In the genomic region with DNA sequence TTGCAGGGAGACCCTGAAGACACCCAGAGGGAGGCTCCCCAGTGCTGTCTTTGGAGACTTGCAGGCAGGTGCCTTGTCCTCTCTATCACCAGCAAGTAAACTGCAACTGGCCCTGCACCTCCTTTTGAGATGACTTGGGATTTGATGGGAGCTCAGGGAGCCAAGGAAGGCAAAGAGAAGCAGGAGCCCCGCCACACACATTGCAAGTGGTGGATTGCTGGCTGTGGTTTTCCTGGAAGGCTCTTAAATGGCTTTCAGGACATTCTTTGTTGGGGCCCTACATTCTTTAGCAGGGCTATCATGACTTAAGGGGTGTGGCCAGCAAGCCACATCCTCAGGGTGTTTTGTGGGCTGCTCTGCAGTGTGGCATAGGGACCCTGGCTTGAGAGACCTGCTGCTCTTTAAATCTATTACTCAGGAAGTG, we compare ENCODE assay signal across 8 cellular contexts. TPM values are rescaled to one million over a fixed set of nuclear protein-coding genes. Genes with fewer than 3 reads are reported as not detected.
A peak's percentile ranks its signal among the peaks of the same experiment; 100 is the strongest.
DNase-seq lines count a peak whose midpoint lies in the region; ATAC-seq and TF ChIP-seq lines count a peak whose summit lies in the region.

No MANE protein-coding gene starts in this region.

- H3K14ac ChIP-seq in H9 (ENCODE audit: insufficient read depth, low read length), result no peak overlapping the region

- peak; percentile 83 for ATAC-seq in CD8-positive, alpha-beta T cell
- ATAC-seq in stimulated activated effector memory CD8-positive, alpha-beta T cell treated with anti-CD3 and anti-CD28 coated beads, Interleukin-12 subunit alpha, Interleukin-12 subunit beta, amount 100 ng/mL, for 72 hours, result peak; percentile 89
- no peak for ATAC-seq in HG03039 (IDR thresholded peaks at IDR 0.05; ENCODE audit: unreplicated experiment)

- H2BK5ac ChIP-seq in H9 (ENCODE audit: insufficient read length, low read length), result no peak overlapping the region

- peak overlapping the region; percentile 48 for H4K91ac ChIP-seq in H9 (ENCODE audit: insufficient read length, low read depth, low read length)

- no peak overlapping the region for H3T11ph ChIP-seq in H9 (ENCODE audit: low read length)

- no peaks in the 10 kb centered on the region for H3K36me3 ChIP-seq in CD8-positive, alpha-beta T cell (ENCODE audit: insufficient read depth, low read length)
- H3K36me3 ChIP-seq in SJSA1, result no peaks in the 10 kb centered on the region
- no peaks in the 10 kb centered on the region for H3K36me3 ChIP-seq in esophagus muscularis mucosa

- H3K18ac ChIP-seq in H9 (ENCODE audit: insufficient read length, low read depth, low read length), result peak overlapping the region; percentile 31

- no peak for TF ChIP-seq CTCF in CD8-positive, alpha-beta T cell (IDR thresholded peaks at IDR 0.05)
- TF ChIP-seq CTCF in H9 (conservative IDR thresholded peaks at IDR 0.05) (no peak), epithelial cell of esophagus (IDR thresholded peaks at IDR 0.05; ENCODE audit: insufficient read depth, low read depth, low read length, missing control alignments) (no peak), esophagus muscularis mucosa (IDR thresholded peaks at IDR 0.05) (no peak)

- no peak overlapping the region for H3K4ac ChIP-seq in H9 (ENCODE audit: low read depth, low read length)

- no peak overlapping the region for H3K23ac ChIP-seq in H9 (ENCODE audit: insufficient read length, low read depth, low read length)

- no peak overlapping the region for H3K56ac ChIP-seq in H9 (ENCODE audit: insufficient read length, low read depth, low read length)

- no peak overlapping the region for H3K4me2 ChIP-seq in H9 (ENCODE audit: insufficient read depth, insufficient read length, low read length)

- H4K8ac ChIP-seq in H9 (replicated peaks; ENCODE audit: insufficient read length, low read depth, low read length), result no peak overlapping the region

- no peak overlapping the region for H2AK5ac ChIP-seq in H9 (ENCODE audit: insufficient read length, low read length)

- H4K5ac ChIP-seq in H9 (ENCODE audit: insufficient read length, low read depth, low read length), result no peak overlapping the region

- no peak overlapping the region for H3K4me3 ChIP-seq in CD8-positive, alpha-beta T cell (ENCODE audit: low read depth, low read length)
- H3K4me3 ChIP-seq in SJSA1, result no peak overlapping the region
- no peak overlapping the region for H3K4me3 ChIP-seq in epithelial cell of esophagus (ENCODE audit: low read length)
- H3K4me3 ChIP-seq in esophagus muscularis mucosa, result no peak overlapping the region

- WGBS in H9 (ENCODE audit: extremely low coverage, insufficient read length, low lambda C conversion rate), result no CpG with 5 or more reads among the region's 1 CpG
- WGBS in esophagus muscularis mucosa, result 100% methylated on average over 1 of the region's 1 CpG

- H3K9me3 ChIP-seq in CD8-positive, alpha-beta T cell (ENCODE audit: low read length), result no peaks in the 10 kb centered on the region
- H3K9me3 ChIP-seq in H9 (ENCODE audit: control insufficient read depth, low read depth, low read length) (no peaks in the 10 kb centered on the region), SJSA1 (replicated peaks) (no peaks in the 10 kb centered on the region; the same call in 1 of the 2 replicates), esophagus muscularis mucosa (no peaks in the 10 kb centered on the region)

- no peaks in the 10 kb centered on the region for H3K36me3 Mint-ChIP-seq in CD8-positive, alpha-beta T cell
- peaks cover 0 to 14% (median 5%) of the 10 kb centered on the region in 3 experiments; a peak in 3 of 7 replicates for H3K36me3 Mint-ChIP-seq in H9 (ENCODE audit: insufficient read depth in 1 of 3, low read depth in 3 of 3)
- H3K36me3 Mint-ChIP-seq in stimulated activated effector memory CD8-positive, alpha-beta T cell treated with anti-CD3 and anti-CD28 coated beads, Interleukin-12 subunit alpha, Interleukin-12 subunit beta, amount 100 ng/mL, for 72 hours, result no peaks in the 10 kb centered on the region

- intact Hi-C loops in CD8-positive, alpha-beta T cell (cut with DNase I, micrococcal nuclease), result no loop called here
- intact Hi-C loops in esophagus muscularis mucosa (cut with DNase I), result no loop called here

- no peak overlapping the region for H3K9ac ChIP-seq in H9 (ENCODE audit: extremely low read depth, insufficient read length, low read length)

- no peak overlapping the region for H2BK15ac ChIP-seq in H9 (ENCODE audit: low read depth, low read length)

- no peaks in the 10 kb centered on the region for H3K79me1 ChIP-seq in H9 (ENCODE audit: insufficient read depth, low read depth, low read length, poor library complexity, severe bottlenecking)

- peaks cover 27% of the 10 kb centered on the region for H3K4me1 ChIP-seq in CD8-positive, alpha-beta T cell (ENCODE audit: insufficient read depth, low read length)
- H3K4me1 ChIP-seq in H9 (ENCODE audit: insufficient read depth, low read length) (no peaks in the 10 kb centered on the region; the same call in 1 of the 2 replicates), SJSA1 (replicated peaks) (peaks cover 59% of the 10 kb centered on the region), esophagus muscularis mucosa (peaks cover 0 to 18% (median 8%) of the 10 kb centered on the region in 4 donors)

- no peaks in the 10 kb centered on the region for H3K27me3 ChIP-seq in CD8-positive, alpha-beta T cell (ENCODE audit: insufficient read depth, low read length)
- H3K27me3 ChIP-seq in H9 (ENCODE audit: insufficient read depth, low read length) (no peaks in the 10 kb centered on the region), SJSA1 (replicated peaks) (no peaks in the 10 kb centered on the region), esophagus muscularis mucosa (no peaks in the 10 kb centered on the region)

- peak overlapping the region; percentile 35 for H3K4me3 Mint-ChIP-seq in CD8-positive, alpha-beta T cell
- no peak overlapping the region for H3K4me3 Mint-ChIP-seq in H9
- H3K4me3 Mint-ChIP-seq in stimulated activated effector memory CD8-positive, alpha-beta T cell treated with anti-CD3 and anti-CD28 coated beads, Interleukin-12 subunit alpha, Interleukin-12 subunit beta, amount 100 ng/mL, for 72 hours, result no peak overlapping the region

- H2BK12ac ChIP-seq in H9 (ENCODE audit: insufficient read length, low read depth, low read length), result no peak overlapping the region

- peaks cover 6% of the 10 kb centered on the region for H3K9me3 Mint-ChIP-seq in CD8-positive, alpha-beta T cell
- peaks cover 4 to 21% of the 10 kb centered on the region in 2 experiments for H3K9me3 Mint-ChIP-seq in H9
- peaks cover 9% of the 10 kb centered on the region for H3K9me3 Mint-ChIP-seq in stimulated activated effector memory CD8-positive, alpha-beta T cell treated with anti-CD3 and anti-CD28 coated beads, Interleukin-12 subunit alpha, Interleukin-12 subunit beta, amount 100 ng/mL, for 72 hours

- H2BK20ac ChIP-seq in H9 (ENCODE audit: low read depth, low read length, poor library complexity, severe bottlenecking), result no peak overlapping the region

- H2AFZ ChIP-seq in H9 (ENCODE audit: low read length), result no peak overlapping the region

- DNase-seq in CD8-positive, alpha-beta T cell, result peak in 6 of 7 experiments; percentile 17 to 70 (median 34)
- DNase-seq in H9 (peak; percentile 47), SJSA1 (ENCODE audit: low read depth in 1 of 2, low spot score in 2 of 2) (peak; percentile 95), epithelial cell of esophagus (ENCODE audit: low read depth) (peak; percentile 61), esophagus muscularis mucosa (ENCODE audit: extremely low spot score) (no peak), germinal center (ENCODE audit: low spot score) (no peak)
- DNase-seq in stimulated activated effector memory CD8-positive, alpha-beta T cell treated with anti-CD3 and anti-CD28 coated beads, Interleukin-12 subunit alpha, Interleukin-12 subunit beta, amount 100 ng/mL, for 72 hours (ENCODE audit: low spot score in 2 of 2), result peak in 1 of 2 donors; percentile 53

- POLR2A ChIA-PET in CD8-positive, alpha-beta T cell (lab: Charles Lee), result no interaction called here

- no peak overlapping the region for H2BK120ac ChIP-seq in H9 (ENCODE audit: low read depth, low read length, poor library complexity, severe bottlenecking)

- H3K27ac Mint-ChIP-seq in CD8-positive, alpha-beta T cell, result peak overlapping the region; percentile 71
- 0 out of 7 replicates have a peak overlapping the region, but pooled peaks of 1 of the 3 experiments have one; percentile 10 for H3K27ac Mint-ChIP-seq in H9
- H3K27ac Mint-ChIP-seq in stimulated activated effector memory CD8-positive, alpha-beta T cell treated with anti-CD3 and anti-CD28 coated beads, Interleukin-12 subunit alpha, Interleukin-12 subunit beta, amount 100 ng/mL, for 72 hours, result peak overlapping the region; percentile 48

- H3K23me2 ChIP-seq in H9 (ENCODE audit: insufficient read length, low read depth, low read length, poor library complexity, severe bottlenecking), result no peaks in the 10 kb centered on the region

- CTCF ChIA-PET in CD8-positive, alpha-beta T cell (lab: Charles Lee), result interaction anchor here (2.1 kb wide), 1 partner anchor 121 kb away, joined by 5 read pairs; no protein-coding TSS in a partner anchor

- no peaks in the 10 kb centered on the region for H4K20me1 ChIP-seq in H9 (ENCODE audit: control insufficient read depth, insufficient read depth, insufficient read length)

- TF ChIP-seq POLR2A in esophagus muscularis mucosa (IDR thresholded peaks at IDR 0.05; ENCODE audit: low read depth), result no peak

- no peak overlapping the region for H3K27ac ChIP-seq in CD8-positive, alpha-beta T cell (ENCODE audit: low read depth, low read length)
- H3K27ac ChIP-seq in H9 (ENCODE audit: insufficient read length, low read depth, low read length), result no peak overlapping the region
- peak overlapping the region; percentile 86 for H3K27ac ChIP-seq in SJSA1
- no peak overlapping the region for H3K27ac ChIP-seq in esophagus muscularis mucosa (replicated peaks in 1 of 4)

- no peaks in the 10 kb centered on the region for H3K79me2 ChIP-seq in H9 (ENCODE audit: insufficient read depth, low read length)

- H3K4me1 Mint-ChIP-seq in CD8-positive, alpha-beta T cell (ENCODE audit: low read depth), result peaks cover 38% of the 10 kb centered on the region
- peaks cover 8 to 11% of the 10 kb centered on the region in 2 experiments for H3K4me1 Mint-ChIP-seq in H9
- H3K4me1 Mint-ChIP-seq in stimulated activated effector memory CD8-positive, alpha-beta T cell treated with anti-CD3 and anti-CD28 coated beads, Interleukin-12 subunit alpha, Interleukin-12 subunit beta, amount 100 ng/mL, for 72 hours, result peaks cover 36% of the 10 kb centered on the region

- no peak for TF ChIP-seq EP300 in esophagus muscularis mucosa (IDR thresholded peaks at IDR 0.05)

- H3K27me3 Mint-ChIP-seq in CD8-positive, alpha-beta T cell (ENCODE audit: low read depth), result no peaks in the 10 kb centered on the region
- no peaks in the 10 kb centered on the region for H3K27me3 Mint-ChIP-seq in H9 (ENCODE audit: low read depth)

RNA-seq across cellular contexts. Expression of gene CDC42EP3, which starts 39.9 kb away (rescaled TPM):
- total RNA-seq in CD8-positive, alpha-beta T cell, result 10 to 100 TPM; 27.4 to 28.1 TPM
- 58.3 and 61.5 TPM in 2 replicates for total RNA-seq in H9 (2021)
- total RNA-seq in SJSA1 (2014; rRNA removed; shearing (Covaris generic)), result 33.6 and 50.8 TPM in 2 replicates
- 100 to 1,000 TPM in 2 of 4 donors, 10 to 100 TPM in 2; 67.7 to 217 (median 112) TPM for total RNA-seq in esophagus muscularis mucosa

Comparison
In these comparisons a context has a peak if more than half of its experiments do, and no peak if none do; other contexts are left out.
1. DNase-seq: peak in CD8-positive, alpha-beta T cell (6 of 7), H9 (single experiment), SJSA1 (2 of 2) and epithelial cell of esophagus (single experiment); none in esophagus muscularis mucosa (single experiment) and germinal center (single experiment).